1 cellular context compared by ENCODE assay signal in genomic region chr2:219542931-219543595, GRCh38.
A peak's percentile ranks its signal among the peaks of the same experiment; 100 is the strongest.
TF ChIP-seq lines count a peak whose summit lies in the region.

No MANE protein-coding gene starts in this region.

TF ChIP-seq in endothelial cell of umbilical vein, 7 proteins besides CTCF, POLR2A, EP300 and RAD21:
- TF ChIP-seq POLR2AphosphoS5 (IDR thresholded peaks at IDR 0.05; ENCODE audit: insufficient read depth, low read depth, low read length): peak; percentile 32
- TF ChIP-seq FOS (IDR thresholded peaks at IDR 0.05; ENCODE audit: borderline replicate concordance, insufficient read depth, low read length): no peak
